ENCODE assay signal across 17 cellular contexts in the genomic region with DNA sequence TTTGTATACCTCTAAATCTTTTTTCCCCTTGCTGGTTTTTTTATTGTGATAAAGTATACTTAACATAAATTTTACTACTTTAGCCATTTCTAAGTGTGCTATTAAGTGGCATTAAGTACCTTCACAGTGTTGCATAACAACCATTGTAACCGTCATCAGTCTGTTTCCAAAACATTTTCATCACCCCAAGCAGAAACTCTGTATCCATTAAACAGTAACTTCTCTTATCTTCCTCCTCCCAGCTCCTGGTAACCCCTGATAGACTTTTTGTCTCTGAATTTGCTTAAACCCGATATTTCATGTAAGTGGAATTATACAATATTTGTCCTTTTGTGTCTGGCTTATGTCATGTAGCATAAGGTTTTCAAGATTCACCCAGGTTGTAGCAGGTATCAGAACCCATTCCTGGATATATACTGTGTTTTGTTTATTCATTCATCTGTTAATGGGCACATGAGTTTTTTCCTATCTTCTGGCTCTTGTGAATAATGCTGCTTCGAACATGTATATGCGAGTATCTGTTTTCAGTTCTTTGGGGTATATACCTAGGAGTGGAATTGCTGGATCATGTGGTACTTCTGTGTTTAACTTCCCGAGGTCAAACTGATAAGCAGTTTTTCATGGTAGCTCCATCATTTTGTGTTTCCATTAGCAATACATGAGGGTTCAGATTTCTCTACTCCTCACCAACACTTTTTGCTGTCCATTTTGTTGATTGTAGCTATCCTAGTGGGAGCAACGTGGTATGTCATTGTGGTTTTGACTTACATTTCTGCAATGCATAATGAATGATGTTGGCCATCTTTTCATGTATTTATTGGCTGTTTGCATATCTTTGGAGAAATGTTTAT.
DNase-seq lines count a peak whose midpoint lies in the region; ATAC-seq and TF ChIP-seq lines count a peak whose summit lies in the region.
"Had no signal": no experiment of that assay in that cellular context is flagged by ENCODE, and none has a peak within 500 bp of the region (broad histone marks: within the 10 kb centered on the region; RNA-seq: fewer than 3 reads in every experiment).

No MANE protein-coding gene starts in this region.

- H3K27me3 ChIP-seq in brain microvascular endothelial cell (replicated peaks), result no peaks in the 10 kb centered on the region
- H3K27me3 ChIP-seq: heart left ventricle, stomach had no signal

- TF ChIP-seq CTCF in brain microvascular endothelial cell (IDR thresholded peaks at IDR 0.05; ENCODE audit: low read depth, low read length, missing control alignments), result no peak

- H3K36me3 ChIP-seq in brain microvascular endothelial cell (replicated peaks), result no peaks in the 10 kb centered on the region

- peak overlapping the region in 5 of 6 donors; percentile 1 to 41 (median 36) for H3K27ac Mint-ChIP-seq in naive B cell
- H3K27ac Mint-ChIP-seq: activated CD4-positive, alpha-beta T cell treated with anti-CD3 and anti-CD28 coated beads for 36 hours; activated naive CD8-positive, alpha-beta T cell had no signal

- ATAC-seq in naive B cell (ENCODE audit: low read depth in 2 of 2) (no peak), HG03280 (IDR thresholded peaks at IDR 0.05; ENCODE audit: unreplicated experiment) (no peak)
- ATAC-seq: activated CD4-positive, alpha-beta T cell treated with anti-CD3 and anti-CD28 coated beads for 36 hours; heart left ventricle had no signal

- H3K4me3 Mint-ChIP-seq in naive B cell, result no peak overlapping the region
- H3K4me3 Mint-ChIP-seq: activated CD4-positive, alpha-beta T cell treated with anti-CD3 and anti-CD28 coated beads for 36 hours; activated naive CD8-positive, alpha-beta T cell; CD4-positive, alpha-beta memory T cell had no signal

- H3K9me3 Mint-ChIP-seq in naive B cell, result no peaks in the 10 kb centered on the region

- H3K27me3 Mint-ChIP-seq in naive B cell, result no peaks in the 10 kb centered on the region
- H3K27me3 Mint-ChIP-seq: activated CD4-positive, alpha-beta T cell treated with anti-CD3 and anti-CD28 coated beads for 36 hours; activated naive CD8-positive, alpha-beta T cell; CD4-positive, alpha-beta memory T cell had no signal

- DNase-seq in DMS79 treated with DMSO at 0.1 percent for 48 hours (lab: John Stamatoyannopoulos, UW) (peak; percentile 59), HS-5 (ENCODE audit: low read depth) (peak; percentile 5), brain microvascular endothelial cell (peak; percentile 47), naive B cell (no peak), GM19238 (ENCODE audit: insufficient read length, low spot score) (no peak), OCI-M2 (lab: John Stamatoyannopoulos, UW; ENCODE audit: unreplicated experiment) (no peak)
- DNase-seq in activated T-cell treated with anti-CD3 and anti-CD28 coated beads, Interleukin-2, amount 50 U/mL, for 48 hours, result no peak
- DNase-seq: activated CD4-positive, alpha-beta T cell treated with anti-CD3 and anti-CD28 coated beads for 36 hours; CD4-positive, alpha-beta memory T cell; GDM1; heart left ventricle; kidney; NCI-H2081 treated with DMSO at 0.1 percent for 48 hours; NCI-H774; stomach had no signal

- H3K4me1 Mint-ChIP-seq in naive B cell, result peaks cover 48 to 87% (median 81%) of the 10 kb centered on the region in 3 donors

- in situ Hi-C loops in brain microvascular endothelial cell (cut with HindIII; ENCODE audit: low pct_ligation_motif_present, low sequenced_read_pairs), result no loop called here

- H3K27ac ChIP-seq in brain microvascular endothelial cell, result peak overlapping the region; percentile 8
- H3K27ac ChIP-seq: heart left ventricle, stomach had no signal

- no peak overlapping the region for H3K4me3 ChIP-seq in brain microvascular endothelial cell (ENCODE audit: low read depth, low read length)
- H3K4me3 ChIP-seq: heart left ventricle, stomach had no signal

- H3K36me3 Mint-ChIP-seq in naive B cell, result peaks cover 0 to 11% of the 10 kb centered on the region in 2 donors

Comparison
In these comparisons a context has a peak if more than half of its experiments do, and no peak if none do; other contexts are left out.
1. DNase-seq: peak in DMS79 treated with DMSO at 0.1 percent for 48 hours (single experiment), HS-5 (single experiment) and brain microvascular endothelial cell (single experiment); none in naive B cell (single experiment), GM19238 (single experiment), OCI-M2 (single experiment) and activated T-cell treated with anti-CD3 and anti-CD28 coated beads, Interleukin-2, amount 50 U/mL, for 48 hours (0 of 2).